Comparison of ENCODE assay signal across 19 cellular contexts in genomic region chr15:36947035-36947719, GRCh38.
"Had no signal": no experiment of that assay in that cellular context is flagged by ENCODE, and none has a peak within 500 bp of the region (broad histone marks: within the 10 kb centered on the region; RNA-seq: fewer than 3 reads in every experiment).

No MANE protein-coding gene starts in this region.

- H3K9me3 ChIP-seq: adrenal gland, left lung had no signal

- DNase-seq: activated CD4-positive, alpha-beta T cell treated with anti-CD3 and anti-CD28 coated beads, Interleukin-2, amount 50 U/mL, for 4 hours; activated effector memory CD4-positive, alpha-beta T cell treated with anti-CD3 and anti-CD28 coated beads, Interleukin-2, amount 50 U/mL, for 16 hours; activated T-cell treated with anti-CD3 and anti-CD28 coated beads, Interleukin-2, amount 50 U/mL, for 72 hours; adrenal gland; erythroblast; left lung; occipital lobe; posterior cingulate gyrus; stimulated activated CD4-positive, alpha-beta T cell treated with anti-CD3 and anti-CD28 coated beads, Interleukin-12 subunit alpha, Interleukin-12 subunit beta, amount 100 ng/mL, for 4 hours; stimulated activated CD4-positive, alpha-beta T cell treated with anti-CD3 and anti-CD28 coated beads, Interleukin-1b, Interleukin-23, amount 100 ng/mL, for 48 hours; stimulated activated CD8-positive, alpha-beta memory T cell treated with anti-CD3 and anti-CD28 coated beads, Interleukin-4, amount 100 ng/mL, for 48 hours; stimulated activated naive CD4-positive, alpha-beta T cell; SW 1271; T-helper 2 cell; WERI-Rb-1 had no signal

- H3K27ac Mint-ChIP-seq: activated naive CD4-positive, alpha-beta T cell treated with anti-CD3 and anti-CD28 coated beads, Interleukin-2, amount 50 U/mL, for 72 hours; memory B cell; natural killer cell treated with Interleukin-12 subunit alpha and Interleukin-12 subunit beta and Interleukin-15 and Interleukin-18, amount 100 ng/mL, for 72 hours had no signal

- H3K27me3 ChIP-seq: adrenal gland, left lung had no signal

- H3K36me3 Mint-ChIP-seq: activated naive CD4-positive, alpha-beta T cell treated with anti-CD3 and anti-CD28 coated beads, Interleukin-2, amount 50 U/mL, for 72 hours; memory B cell; natural killer cell treated with Interleukin-12 subunit alpha and Interleukin-12 subunit beta and Interleukin-15 and Interleukin-18, amount 100 ng/mL, for 72 hours had no signal

- H3K27me3 Mint-ChIP-seq: memory B cell; natural killer cell treated with Interleukin-12 subunit alpha and Interleukin-12 subunit beta and Interleukin-15 and Interleukin-18, amount 100 ng/mL, for 72 hours had no signal

- H3K4me1 Mint-ChIP-seq: memory B cell had no signal

- H3K9me3 Mint-ChIP-seq: activated naive CD4-positive, alpha-beta T cell treated with anti-CD3 and anti-CD28 coated beads, Interleukin-2, amount 50 U/mL, for 72 hours; activated T-cell treated with anti-CD3 and anti-CD28 coated beads, Interleukin-2, amount 50 U/mL, for 72 hours; memory B cell had no signal

- H3K4me1 ChIP-seq: adrenal gland, left lung had no signal

- H3K36me3 ChIP-seq: left lung had no signal

- H3K4me3 Mint-ChIP-seq: activated T-cell treated with anti-CD3 and anti-CD28 coated beads, Interleukin-2, amount 50 U/mL, for 72 hours; memory B cell; natural killer cell treated with Interleukin-12 subunit alpha and Interleukin-12 subunit beta and Interleukin-15 and Interleukin-18, amount 100 ng/mL, for 72 hours had no signal

- ATAC-seq: activated naive CD4-positive, alpha-beta T cell treated with anti-CD3 and anti-CD28 coated beads, Interleukin-2, amount 50 U/mL, for 72 hours; activated T-cell treated with anti-CD3 and anti-CD28 coated beads, Interleukin-2, amount 50 U/mL, for 72 hours; left lung; natural killer cell treated with Interleukin-12 subunit alpha and Interleukin-12 subunit beta and Interleukin-15 and Interleukin-18, amount 100 ng/mL, for 72 hours had no signal

- H3K27ac ChIP-seq: adrenal gland, coronary artery, left lung, WERI-Rb-1 had no signal

- H3K4me3 ChIP-seq: adrenal gland, coronary artery, left lung had no signal
